Comparison of ENCODE assay signal across 8 cellular contexts in genomic region chr22:44685384-44686056, GRCh38. TPM values are rescaled to one million over a fixed set of nuclear protein-coding genes. Genes with fewer than 3 reads are reported as not detected.
A peak's percentile ranks its signal among the peaks of the same experiment; 100 is the strongest.
DNase-seq lines count a peak whose midpoint lies in the region; ATAC-seq and TF ChIP-seq lines count a peak whose summit lies in the region.

No MANE protein-coding gene starts in this region.

- H3K36me3 Mint-ChIP-seq in activated naive CD8-positive, alpha-beta T cell treated with anti-CD3 and anti-CD28 coated beads, Interleukin-2, amount 10 ng/mL, durations not matched to agents 7 days and 5 days = peaks cover 6% of the 10 kb centered on the region

- H3K4me3 Mint-ChIP-seq in activated naive CD8-positive, alpha-beta T cell treated with anti-CD3 and anti-CD28 coated beads, Interleukin-2, amount 10 ng/mL, durations not matched to agents 7 days and 5 days = peak overlapping the region; percentile 65

- no peaks in the 10 kb centered on the region for H3K9me3 ChIP-seq in left lung

- H3K4me1 Mint-ChIP-seq in activated naive CD8-positive, alpha-beta T cell treated with anti-CD3 and anti-CD28 coated beads, Interleukin-2, amount 10 ng/mL, durations not matched to agents 7 days and 5 days = peaks cover 48% of the 10 kb centered on the region

- H3K27ac ChIP-seq in left lung = no peak overlapping the region

- DNase-seq in GM13976 (ENCODE audit: low spot score) = peak; percentile 75
- peak; percentile 53 to 83 (median 69) for DNase-seq in T-helper 1 cell
- peak; percentile 72 for DNase-seq in activated naive CD8-positive, alpha-beta T cell treated with anti-CD3 and anti-CD28 coated beads, Interleukin-2, amount 10 ng/mL, durations not matched to agents 7 days and 5 days
- peak in 1 of 2 donors; percentile 55 for DNase-seq in left lung
- peak; percentile 68 to 84 for DNase-seq in stimulated activated CD8-positive, alpha-beta memory T cell treated with anti-CD3 and anti-CD28 coated beads, Interleukin-7, amount 100 ng/mL, for 48 hours (ENCODE audit: extremely low read depth in 1 of 2, low read depth in 1 of 2)

- peak; percentile 33 for ATAC-seq in HG03196 (IDR thresholded peaks at IDR 0.05; ENCODE audit: unreplicated experiment)
- ATAC-seq in activated naive CD8-positive, alpha-beta T cell treated with anti-CD3 and anti-CD28 coated beads, Interleukin-2, amount 10 ng/mL, durations not matched to agents 7 days and 5 days (ENCODE audit: low read depth) = peak; percentile 68
- peak; percentile 78 for ATAC-seq in left lung
- no peak for ATAC-seq in GM21423 (IDR thresholded peaks at IDR 0.05; ENCODE audit: unreplicated experiment)
- ATAC-seq in GM18511 (IDR thresholded peaks at IDR 0.05; ENCODE audit: unreplicated experiment) = no peak

- no peaks in the 10 kb centered on the region for H3K9me3 Mint-ChIP-seq in activated naive CD8-positive, alpha-beta T cell treated with anti-CD3 and anti-CD28 coated beads, Interleukin-2, amount 10 ng/mL, durations not matched to agents 7 days and 5 days

- intact Hi-C loops in left lung (cut with DNase I) = no loop called here

- no peaks in the 10 kb centered on the region for H3K36me3 ChIP-seq in left lung

- TF ChIP-seq CTCF in GM13976 (IDR thresholded peaks at IDR 0.05; ENCODE audit: borderline replicate concordance, control extremely low read depth, extremely low read depth, insufficient read depth, missing control alignments) (no peak), left lung (IDR thresholded peaks at IDR 0.05) (no peak)

- H3K27ac Mint-ChIP-seq in activated naive CD8-positive, alpha-beta T cell treated with anti-CD3 and anti-CD28 coated beads, Interleukin-2, amount 10 ng/mL, durations not matched to agents 7 days and 5 days = peak overlapping the region; percentile 80

- POLR2A ChIA-PET in activated naive CD8-positive, alpha-beta T cell treated with anti-CD3 and anti-CD28 coated beads, Interleukin-2, amount 10 ng/mL, durations not matched to agents 7 days and 5 days (lab: Charles Lee) = interaction anchor here (1.2 to 1.4 kb wide), 5 partner anchors 9 to 659 kb away, joined by 3 to 6 read pairs (median 4); no protein-coding TSS in a partner anchor

- in situ Hi-C loops in GM13976 (cut with MboI; ENCODE audit: low sequenced_read_pairs, unreplicated experiment) = no loop called here

- H3K27me3 Mint-ChIP-seq in activated naive CD8-positive, alpha-beta T cell treated with anti-CD3 and anti-CD28 coated beads, Interleukin-2, amount 10 ng/mL, durations not matched to agents 7 days and 5 days = no peaks in the 10 kb centered on the region

- H3K4me3 ChIP-seq in left lung = no peak overlapping the region

- H3K4me1 ChIP-seq in left lung = peaks cover 2 to 14% of the 10 kb centered on the region in 2 donors

- H3K27me3 ChIP-seq in left lung = peaks cover 0 to under 1% of the 10 kb centered on the region in 2 donors

RNA-seq across cellular contexts. Expression of gene PRR5, which starts 16.5 kb away (rescaled TPM):
- total RNA-seq in activated naive CD8-positive, alpha-beta T cell treated with anti-CD3 and anti-CD28 coated beads, Interleukin-2, amount 10 ng/mL, durations not matched to agents 7 days and 5 days = 10 to 100 TPM; 51.5 to 52.3 TPM
- 10 to 100 TPM in 1 of 2 donors, 1 to 10 TPM in 1; 7.1 to 11.0 TPM for total RNA-seq in left lung

Comparison
In these comparisons a context has a peak if more than half of its experiments do, and no peak if none do; other contexts are left out.
1. ATAC-seq: peak in HG03196 (single experiment), activated naive CD8-positive, alpha-beta T cell treated with anti-CD3 and anti-CD28 coated beads, Interleukin-2, amount 10 ng/mL, durations not matched to agents 7 days and 5 days (single experiment) and left lung (single experiment); none in GM21423 (single experiment) and GM18511 (single experiment).
2. RNA of gene PRR5, which starts 16.5 kb away (total RNA-seq): 51.5 to 52.3 TPM in activated naive CD8-positive, alpha-beta T cell treated with anti-CD3 and anti-CD28 coated beads, Interleukin-2, amount 10 ng/mL, durations not matched to agents 7 days and 5 days; 7.1 to 11.0 TPM in left lung; every median in the first group is over 4 times any median in the second.